In the genomic region with DNA sequence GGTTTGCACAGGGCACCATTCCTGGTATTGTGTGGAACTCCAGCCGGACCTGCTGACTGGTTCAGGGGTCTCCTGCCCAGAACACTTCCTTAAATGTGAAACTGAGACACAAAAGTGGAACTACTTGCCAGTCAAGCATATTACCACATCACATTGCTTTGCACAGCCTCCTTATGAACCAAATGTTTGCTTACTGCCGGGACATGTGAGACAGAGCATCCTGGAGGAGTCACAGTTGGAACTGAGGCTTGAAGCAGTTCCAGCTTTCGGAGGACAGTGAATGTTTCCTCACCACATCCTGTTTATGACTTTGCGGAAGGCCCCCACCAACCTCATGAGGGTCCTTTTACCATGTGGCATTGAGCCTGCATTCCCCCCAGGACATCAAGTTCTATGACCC, we compare ENCODE assay signal across 2 cellular contexts.
TF ChIP-seq lines count a peak whose summit lies in the region.

No MANE protein-coding gene starts in this region.

TF ChIP-seq in GM23338, 12 proteins besides CTCF, POLR2A, EP300 and RAD21 (continued from another document and continues in another):
- TF ChIP-seq CREB1 (CRISPR knock-in tag; IDR thresholded peaks at IDR 0.05; ENCODE audit: low read depth): no peak
- no peak for TF ChIP-seq EZH2phosphoT487 (IDR thresholded peaks at IDR 0.05; ENCODE audit: unreplicated experiment)
- TF ChIP-seq, protein P1, sequence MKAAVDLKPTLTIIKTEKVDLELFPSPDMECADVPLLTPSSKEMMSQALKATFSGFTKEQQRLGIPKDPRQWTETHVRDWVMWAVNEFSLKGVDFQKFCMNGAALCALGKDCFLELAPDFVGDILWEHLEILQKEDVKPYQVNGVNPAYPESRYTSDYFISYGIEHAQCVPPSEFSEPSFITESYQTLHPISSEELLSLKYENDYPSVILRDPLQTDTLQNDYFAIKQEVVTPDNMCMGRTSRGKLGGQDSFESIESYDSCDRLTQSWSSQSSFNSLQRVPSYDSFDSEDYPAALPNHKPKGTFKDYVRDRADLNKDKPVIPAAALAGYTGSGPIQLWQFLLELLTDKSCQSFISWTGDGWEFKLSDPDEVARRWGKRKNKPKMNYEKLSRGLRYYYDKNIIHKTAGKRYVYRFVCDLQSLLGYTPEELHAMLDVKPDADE (IDR thresholded peaks at IDR 0.05): no peak
- TF ChIP-seq STAT1 (IDR thresholded peaks at IDR 0.05; ENCODE audit: unreplicated experiment): no peak
- TF ChIP-seq POLR2AphosphoS5 (IDR thresholded peaks at IDR 0.05; ENCODE audit: low read depth): no peak
- TF ChIP-seq, protein P2, sequence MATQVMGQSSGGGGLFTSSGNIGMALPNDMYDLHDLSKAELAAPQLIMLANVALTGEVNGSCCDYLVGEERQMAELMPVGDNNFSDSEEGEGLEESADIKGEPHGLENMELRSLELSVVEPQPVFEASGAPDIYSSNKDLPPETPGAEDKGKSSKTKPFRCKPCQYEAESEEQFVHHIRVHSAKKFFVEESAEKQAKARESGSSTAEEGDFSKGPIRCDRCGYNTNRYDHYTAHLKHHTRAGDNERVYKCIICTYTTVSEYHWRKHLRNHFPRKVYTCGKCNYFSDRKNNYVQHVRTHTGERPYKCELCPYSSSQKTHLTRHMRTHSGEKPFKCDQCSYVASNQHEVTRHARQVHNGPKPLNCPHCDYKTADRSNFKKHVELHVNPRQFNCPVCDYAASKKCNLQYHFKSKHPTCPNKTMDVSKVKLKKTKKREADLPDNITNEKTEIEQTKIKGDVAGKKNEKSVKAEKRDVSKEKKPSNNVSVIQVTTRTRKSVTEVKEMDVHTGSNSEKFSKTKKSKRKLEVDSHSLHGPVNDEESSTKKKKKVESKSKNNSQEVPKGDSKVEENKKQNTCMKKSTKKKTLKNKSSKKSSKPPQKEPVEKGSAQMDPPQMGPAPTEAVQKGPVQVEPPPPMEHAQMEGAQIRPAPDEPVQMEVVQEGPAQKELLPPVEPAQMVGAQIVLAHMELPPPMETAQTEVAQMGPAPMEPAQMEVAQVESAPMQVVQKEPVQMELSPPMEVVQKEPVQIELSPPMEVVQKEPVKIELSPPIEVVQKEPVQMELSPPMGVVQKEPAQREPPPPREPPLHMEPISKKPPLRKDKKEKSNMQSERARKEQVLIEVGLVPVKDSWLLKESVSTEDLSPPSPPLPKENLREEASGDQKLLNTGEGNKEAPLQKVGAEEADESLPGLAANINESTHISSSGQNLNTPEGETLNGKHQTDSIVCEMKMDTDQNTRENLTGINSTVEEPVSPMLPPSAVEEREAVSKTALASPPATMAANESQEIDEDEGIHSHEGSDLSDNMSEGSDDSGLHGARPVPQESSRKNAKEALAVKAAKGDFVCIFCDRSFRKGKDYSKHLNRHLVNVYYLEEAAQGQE (IDR thresholded peaks at IDR 0.05; ENCODE audit: unreplicated experiment): no peak
- TF ChIP-seq, protein P3, sequence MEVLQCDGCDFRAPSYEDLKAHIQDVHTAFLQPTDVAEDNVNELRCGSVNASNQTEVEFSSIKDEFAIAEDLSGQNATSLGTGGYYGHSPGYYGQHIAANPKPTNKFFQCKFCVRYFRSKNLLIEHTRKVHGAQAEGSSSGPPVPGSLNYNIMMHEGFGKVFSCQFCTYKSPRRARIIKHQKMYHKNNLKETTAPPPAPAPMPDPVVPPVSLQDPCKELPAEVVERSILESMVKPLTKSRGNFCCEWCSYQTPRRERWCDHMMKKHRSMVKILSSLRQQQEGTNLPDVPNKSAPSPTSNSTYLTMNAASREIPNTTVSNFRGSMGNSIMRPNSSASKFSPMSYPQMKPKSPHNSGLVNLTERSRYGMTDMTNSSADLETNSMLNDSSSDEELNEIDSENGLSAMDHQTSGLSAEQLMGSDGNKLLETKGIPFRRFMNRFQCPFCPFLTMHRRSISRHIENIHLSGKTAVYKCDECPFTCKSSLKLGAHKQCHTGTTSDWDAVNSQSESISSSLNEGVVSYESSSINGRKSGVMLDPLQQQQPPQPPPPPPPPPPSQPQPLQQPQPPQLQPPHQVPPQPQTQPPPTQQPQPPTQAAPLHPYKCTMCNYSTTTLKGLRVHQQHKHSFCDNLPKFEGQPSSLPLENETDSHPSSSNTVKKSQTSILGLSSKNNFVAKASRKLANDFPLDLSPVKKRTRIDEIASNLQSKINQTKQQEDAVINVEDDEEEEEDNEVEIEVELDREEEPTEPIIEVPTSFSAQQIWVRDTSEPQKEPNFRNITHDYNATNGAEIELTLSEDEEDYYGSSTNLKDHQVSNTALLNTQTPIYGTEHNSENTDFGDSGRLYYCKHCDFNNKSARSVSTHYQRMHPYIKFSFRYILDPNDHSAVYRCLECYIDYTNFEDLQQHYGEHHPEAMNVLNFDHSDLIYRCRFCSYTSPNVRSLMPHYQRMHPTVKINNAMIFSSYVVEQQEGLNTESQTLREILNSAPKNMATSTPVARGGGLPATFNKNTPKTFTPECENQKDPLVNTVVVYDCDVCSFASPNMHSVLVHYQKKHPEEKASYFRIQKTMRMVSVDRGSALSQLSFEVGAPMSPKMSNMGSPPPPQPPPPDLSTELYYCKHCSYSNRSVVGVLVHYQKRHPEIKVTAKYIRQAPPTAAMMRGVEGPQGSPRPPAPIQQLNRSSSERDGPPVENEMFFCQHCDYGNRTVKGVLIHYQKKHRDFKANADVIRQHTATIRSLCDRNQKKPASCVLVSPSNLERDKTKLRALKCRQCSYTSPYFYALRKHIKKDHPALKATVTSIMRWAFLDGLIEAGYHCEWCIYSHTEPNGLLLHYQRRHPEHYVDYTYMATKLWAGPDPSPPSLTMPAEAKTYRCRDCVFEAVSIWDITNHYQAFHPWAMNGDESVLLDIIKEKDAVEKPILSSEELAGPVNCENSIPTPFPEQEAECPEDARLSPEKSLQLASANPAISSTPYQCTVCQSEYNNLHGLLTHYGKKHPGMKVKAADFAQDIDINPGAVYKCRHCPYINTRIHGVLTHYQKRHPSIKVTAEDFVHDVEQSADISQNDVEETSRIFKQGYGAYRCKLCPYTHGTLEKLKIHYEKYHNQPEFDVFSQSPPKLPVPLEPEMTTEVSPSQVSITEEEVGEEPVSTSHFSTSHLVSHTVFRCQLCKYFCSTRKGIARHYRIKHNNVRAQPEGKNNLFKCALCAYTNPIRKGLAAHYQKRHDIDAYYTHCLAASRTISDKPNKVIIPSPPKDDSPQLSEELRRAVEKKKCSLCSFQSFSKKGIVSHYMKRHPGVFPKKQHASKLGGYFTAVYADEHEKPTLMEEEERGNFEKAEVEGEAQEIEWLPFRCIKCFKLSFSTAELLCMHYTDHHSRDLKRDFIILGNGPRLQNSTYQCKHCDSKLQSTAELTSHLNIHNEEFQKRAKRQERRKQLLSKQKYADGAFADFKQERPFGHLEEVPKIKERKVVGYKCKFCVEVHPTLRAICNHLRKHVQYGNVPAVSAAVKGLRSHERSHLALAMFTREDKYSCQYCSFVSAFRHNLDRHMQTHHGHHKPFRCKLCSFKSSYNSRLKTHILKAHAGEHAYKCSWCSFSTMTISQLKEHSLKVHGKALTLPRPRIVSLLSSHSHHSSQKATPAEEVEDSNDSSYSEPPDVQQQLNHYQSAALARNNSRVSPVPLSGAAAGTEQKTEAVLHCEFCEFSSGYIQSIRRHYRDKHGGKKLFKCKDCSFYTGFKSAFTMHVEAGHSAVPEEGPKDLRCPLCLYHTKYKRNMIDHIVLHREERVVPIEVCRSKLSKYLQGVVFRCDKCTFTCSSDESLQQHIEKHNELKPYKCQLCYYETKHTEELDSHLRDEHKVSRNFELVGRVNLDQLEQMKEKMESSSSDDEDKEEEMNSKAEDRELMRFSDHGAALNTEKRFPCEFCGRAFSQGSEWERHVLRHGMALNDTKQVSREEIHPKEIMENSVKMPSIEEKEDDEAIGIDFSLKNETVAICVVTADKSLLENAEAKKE (CRISPR knock-in tag; IDR thresholded peaks at IDR 0.05): no peak
- TF ChIP-seq ZNF331 (CRISPR knock-in tag; IDR thresholded peaks at IDR 0.05; ENCODE audit: low read depth): no peak
- TF ChIP-seq ZNF114 (CRISPR knock-in tag; IDR thresholded peaks at IDR 0.05): no peak
- TF ChIP-seq JUNB (IDR thresholded peaks at IDR 0.05; ENCODE audit: unreplicated experiment): no peak

TF ChIP-seq in GM12878, 131 proteins besides CTCF, POLR2A, EP300 and RAD21:
- TF ChIP-seq, protein P4, sequence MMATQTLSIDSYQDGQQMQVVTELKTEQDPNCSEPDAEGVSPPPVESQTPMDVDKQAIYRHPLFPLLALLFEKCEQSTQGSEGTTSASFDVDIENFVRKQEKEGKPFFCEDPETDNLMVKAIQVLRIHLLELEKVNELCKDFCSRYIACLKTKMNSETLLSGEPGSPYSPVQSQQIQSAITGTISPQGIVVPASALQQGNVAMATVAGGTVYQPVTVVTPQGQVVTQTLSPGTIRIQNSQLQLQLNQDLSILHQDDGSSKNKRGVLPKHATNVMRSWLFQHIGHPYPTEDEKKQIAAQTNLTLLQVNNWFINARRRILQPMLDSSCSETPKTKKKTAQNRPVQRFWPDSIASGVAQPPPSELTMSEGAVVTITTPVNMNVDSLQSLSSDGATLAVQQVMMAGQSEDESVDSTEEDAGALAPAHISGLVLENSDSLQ (IDR thresholded peaks at IDR 0.05): no peak
TF ChIP-seq in GM12878: peak in this region for 0.
